8 cellular contexts compared by ENCODE assay signal in genomic region chr10:124300735-124301134, GRCh38.
"Had no signal": no experiment of that assay in that cellular context is flagged by ENCODE, and none has a peak within 500 bp of the region (broad histone marks: within the 10 kb centered on the region; RNA-seq: fewer than 3 reads in every experiment).

No MANE protein-coding gene starts in this region.

- H3K36me3 ChIP-seq: HAP-1 had no signal

- H3K9me3 ChIP-seq: HAP-1 had no signal

- H3K4me3 ChIP-seq: GM23248, HAP-1 had no signal

- H2AFZ ChIP-seq: GM23248 had no signal

- FAIRE-seq: HTR-8/SVneo had no signal

- H3K4me1 ChIP-seq: HAP-1 had no signal

- ATAC-seq: HCT116 had no signal

- H3K36me3 Mint-ChIP-seq: IgD-negative memory B cell had no signal

- H3K9ac ChIP-seq: GM23248 had no signal

- H3K27ac ChIP-seq: GM23248 had no signal

- DNase-seq: GM23248, GOT3, H7, KG1 had no signal

- H3K4me1 Mint-ChIP-seq: IgD-negative memory B cell had no signal
